Comparison of ENCODE assay signal across 26 cellular contexts in genomic region chr12:102540856-102541385, GRCh38.
"Had no signal": no experiment of that assay in that cellular context is flagged by ENCODE, and none has a peak within 500 bp of the region (broad histone marks: within the 10 kb centered on the region; RNA-seq: fewer than 3 reads in every experiment).

No MANE protein-coding gene starts in this region.

- H3K4me2 ChIP-seq: neural progenitor cell had no signal

- H3K4me1 ChIP-seq: adrenal gland, breast epithelium, sigmoid colon had no signal

- H3K36me3 ChIP-seq: adrenal gland, breast epithelium, neural progenitor cell, sigmoid colon, spleen, thoracic aorta, vagina had no signal

- H3K4me3 ChIP-seq: adrenal gland, breast epithelium, dorsolateral prefrontal cortex, mucosa of descending colon, neural progenitor cell, sigmoid colon, spleen, thoracic aorta, vagina had no signal

- H3K27me3 ChIP-seq: adrenal gland, breast epithelium, neural progenitor cell, sigmoid colon, spleen, vagina had no signal

- H3K27ac ChIP-seq: adrenal gland, breast epithelium, dorsolateral prefrontal cortex, neural progenitor cell, sigmoid colon, spleen, thoracic aorta, vagina had no signal

- H2AFZ ChIP-seq: neural progenitor cell had no signal

- FAIRE-seq: colon, endothelial cell of umbilical vein, frontal cortex had no signal

- DNase-seq: activated B cell treated with CpG ODN at 0.5 μM for 24 hours; activated CD4-positive, alpha-beta T cell treated with anti-CD3 and anti-CD28 coated beads for 36 hours; activated CD4-positive, alpha-beta T cell treated with anti-CD3 and anti-CD28 coated beads, Interleukin-2, amount 50 U/mL, for 4 hours; activated CD8-positive, alpha-beta memory T cell treated with anti-CD3 and anti-CD28 coated beads for 24 hours; activated CD8-positive, alpha-beta memory T cell treated with anti-CD3 and anti-CD28 coated beads, Interleukin-2, amount 50 U/mL, for 4 hours; activated T-cell treated with anti-CD3 and anti-CD28 coated beads, Interleukin-2, amount 50 U/mL, for 24 hours; adrenal gland; dorsolateral prefrontal cortex; effector memory CD8-positive, alpha-beta T cell; hypothalamus; left cardiac atrium; mucosa of descending colon; naive B cell; retina; sigmoid colon; spleen; stimulated activated CD4-positive, alpha-beta T cell treated with anti-CD3 and anti-CD28 coated beads, Interleukin-4, amount 100 ng/mL, for 1 hour; stimulated activated naive CD4-positive, alpha-beta T cell treated with Interleukin-2 at 50 U/mL for 16 hours; T-helper 9 cell had no signal

- H3K9me3 ChIP-seq: adrenal gland, breast epithelium, mucosa of descending colon, sigmoid colon, spleen, thoracic aorta, vagina had no signal
